In genomic region chr16:720990-721764, GRCh38 we compare ENCODE assay signal across 8 cellular contexts. TPM values are rescaled to one million over a fixed set of nuclear protein-coding genes. Genes with fewer than 3 reads are reported as not detected.
DNase-seq lines count a peak whose midpoint lies in the region; ATAC-seq and TF ChIP-seq lines count a peak whose summit lies in the region.

TSS of gene ANTKMT (plus strand) at chr16:721146. CDS start at chr16:721275, 129 bp downstream.

- H3K4me3 ChIP-seq in OCI-LY1 (ENCODE audit: low read depth, low read length, poor library complexity, severe bottlenecking), result peak within 1 kb of the TSS; percentile 89
- H3K4me3 ChIP-seq in mononuclear cell (ENCODE audit: low read length), result peak within 1 kb of the TSS; percentile 56

- H3K9me3 ChIP-seq in OCI-LY1 (ENCODE audit: low read length) (no peaks in the 10 kb centered on the region), mononuclear cell (ENCODE audit: low read depth, low read length) (no peaks in the 10 kb centered on the region)

- H3K36me3 ChIP-seq in OCI-LY1 (ENCODE audit: insufficient read depth, low read length), result peaks cover 8% of the 10 kb centered on the region

- H3K4me2 ChIP-seq in OCI-LY1 (ENCODE audit: low read length), result peak within 1 kb of the TSS; percentile 93

- peaks cover 33% of the 10 kb centered on the region for H3K4me1 ChIP-seq in OCI-LY1 (ENCODE audit: insufficient read depth, low read length, severe bottlenecking)
- peaks cover 30% of the 10 kb centered on the region for H3K4me1 ChIP-seq in mononuclear cell (ENCODE audit: insufficient read depth, low read length)

- no peaks in the 10 kb centered on the region for H4K20me1 ChIP-seq in OCI-LY1 (ENCODE audit: insufficient read depth, low read length)

- no peaks in the 10 kb centered on the region for H3K79me2 ChIP-seq in OCI-LY1 (ENCODE audit: insufficient read depth, low read length)

- peak within 1 kb of the TSS; percentile 93 for H3K9ac ChIP-seq in OCI-LY1 (ENCODE audit: low read length)

- H3K27me3 ChIP-seq in OCI-LY1 (ENCODE audit: insufficient read depth, low read length) (peaks cover 9% of the 10 kb centered on the region), mononuclear cell (ENCODE audit: insufficient read depth, low read length) (peaks cover 9% of the 10 kb centered on the region)

- TF ChIP-seq CTCF in OCI-LY1 (IDR thresholded peaks at IDR 0.05; ENCODE audit: low read length), result no peak

- peaks cover 2% of the 10 kb centered on the region; the same call in 1 of the 2 replicates for H3F3A ChIP-seq in OCI-LY1 (ENCODE audit: insufficient read depth, low read length)

- peak; percentile 90 for DNase-seq in COR-L47 (lab: John Stamatoyannopoulos, UW)
- peak; percentile 45 for DNase-seq in activated T-cell treated with anti-CD3 and anti-CD28 coated beads for 4 hours
- DNase-seq in epithelial cell of prostate (ENCODE audit: low read depth, low spot score), result no peak
- DNase-seq in stimulated activated CD8-positive, alpha-beta memory T cell treated with anti-CD3 and anti-CD28 coated beads, Interleukin-7, amount 100 ng/mL, for 48 hours (ENCODE audit: extremely low read depth in 1 of 2, low read depth in 1 of 2), result peak; percentile 74 to 76

- no peaks in the 10 kb centered on the region for H3K9me2 ChIP-seq in OCI-LY1 (ENCODE audit: low read depth, low read length)

- peak within 1 kb of the TSS; percentile 68 for H3K27ac ChIP-seq in OCI-LY1 (ENCODE audit: low read depth, low read length, poor library complexity, severe bottlenecking)
- H3K27ac ChIP-seq in epithelial cell of prostate, result peak within 1 kb of the TSS; percentile 78

- peak; percentile 62 for ATAC-seq in GM19455 (IDR thresholded peaks at IDR 0.05; ENCODE audit: unreplicated experiment)
- peak; percentile 58 for ATAC-seq in HG03571 (IDR thresholded peaks at IDR 0.05; ENCODE audit: unreplicated experiment)

- H2AFZ ChIP-seq in OCI-LY1 (ENCODE audit: low read length), result no peak within 1 kb of the TSS

RNA-seq across cellular contexts. Expression of gene ANTKMT, which starts in this region (rescaled TPM):
- total RNA-seq in mononuclear cell, result 5.8 TPM
